Comparison of ENCODE assay signal across 14 cellular contexts in genomic region chr2:95053543-95053942, GRCh38. TPM values are rescaled to one million over a fixed set of nuclear protein-coding genes. Genes with fewer than 3 reads are reported as not detected.
DNase-seq lines count a peak whose midpoint lies in the region; ATAC-seq, FAIRE-seq and TF ChIP-seq lines count a peak whose summit lies in the region.
"Had no signal": no experiment of that assay in that cellular context is flagged by ENCODE, and none has a peak within 500 bp of the region (broad histone marks: within the 10 kb centered on the region; RNA-seq: fewer than 3 reads in every experiment).

No MANE protein-coding gene starts in this region.

- no peaks in the 10 kb centered on the region for H3F3A ChIP-seq in neural progenitor cell (ENCODE audit: low read depth)

- no peaks in the 10 kb centered on the region for H3K79me2 ChIP-seq in neural progenitor cell (ENCODE audit: low read depth)

- CTCF ChIA-PET in A549 (lab: Yijun Ruan, JAX): interaction anchor here (0.6 to 6.1 kb wide), 10 partner anchors 10 to 70 kb away, joined by 3 to 45 read pairs (median 4); partner anchors contain the start of gene MAL

- no peak overlapping the region for H3K9ac ChIP-seq in neural progenitor cell

- 2% methylated on average over 11 of the region's 11 CpGs for WGBS in A549 (ENCODE audit: missing lambda C conversion rate)

- H3K4me2 ChIP-seq in A549 (no peak overlapping the region), neural progenitor cell (no peak overlapping the region)

- no peak overlapping the region for H3K27ac Mint-ChIP-seq in stimulated activated memory B cell treated with anti-CD40 and anti-IgM and Interleukin-4, amounts not matched to agents 10 μg/mL and 1 μg/mL and 100 μg/mL, for 72 hours
- H3K27ac Mint-ChIP-seq in neural progenitor cell: no peak overlapping the region

- ATAC-seq in A549 (peak; percentile 40 to 62; a peak in 3 of 6 replicates), RWPE2 (ENCODE audit: low read depth) (no peak)
- ATAC-seq in stimulated activated memory B cell treated with anti-CD40 and anti-IgM and Interleukin-4, amounts not matched to agents 10 μg/mL and 1 μg/mL and 100 μg/mL, for 72 hours: no peak

- TF ChIP-seq CTCF in A549 (IDR thresholded peaks at IDR 0.05) (no peak; the same call in 2 of the 3 replicates), RWPE2 (IDR thresholded peaks at IDR 0.05; ENCODE audit: poor library complexity, severe bottlenecking) (no peak), neural progenitor cell (IDR thresholded peaks at IDR 0.05) (no peak)

- POLR2A ChIA-PET in A549 (lab: Yijun Ruan, JAX): no interaction called here

- TF ChIP-seq POLR2A in A549 (IDR thresholded peaks at IDR 0.05; ENCODE audit: low read length): no peak

- no peak overlapping the region for H3K4me3 Mint-ChIP-seq in stimulated activated memory B cell treated with anti-CD40 and anti-IgM and Interleukin-4, amounts not matched to agents 10 μg/mL and 1 μg/mL and 100 μg/mL, for 72 hours
- no peak overlapping the region for H3K4me3 Mint-ChIP-seq in neural progenitor cell

- no peak overlapping the region for H3K4me3 ChIP-seq in A549
- H3K4me3 ChIP-seq in RWPE2 (ENCODE audit: severe bottlenecking): no peak overlapping the region
- no peak overlapping the region for H3K4me3 ChIP-seq in neural progenitor cell
- H3K4me3 ChIP-seq: vagina had no signal

- H3K4me1 ChIP-seq in A549: no peaks in the 10 kb centered on the region
- peaks cover 4% of the 10 kb centered on the region for H3K4me1 ChIP-seq in RWPE2 (ENCODE audit: insufficient read depth, poor library complexity, severe bottlenecking)
- no peaks in the 10 kb centered on the region for H3K4me1 ChIP-seq in neural progenitor cell
- H3K4me1 ChIP-seq: vagina had no signal

- no peak for TF ChIP-seq EP300 in A549 (IDR thresholded peaks at IDR 0.05)

- H4K20me1 ChIP-seq in neural progenitor cell (ENCODE audit: low read depth): no peaks in the 10 kb centered on the region

- peaks cover 60% of the 10 kb centered on the region for H3K27me3 Mint-ChIP-seq in stimulated activated memory B cell treated with anti-CD40 and anti-IgM and Interleukin-4, amounts not matched to agents 10 μg/mL and 1 μg/mL and 100 μg/mL, for 72 hours
- H3K27me3 Mint-ChIP-seq in neural progenitor cell (ENCODE audit: insufficient read depth, low read depth): peaks cover 9% of the 10 kb centered on the region

- H3K9me3 ChIP-seq in A549 (no peaks in the 10 kb centered on the region; the same call in 2 of the 3 replicates), RWPE2 (ENCODE audit: severe bottlenecking) (no peaks in the 10 kb centered on the region), neural progenitor cell (ENCODE audit: low read depth) (no peaks in the 10 kb centered on the region)
- H3K9me3 ChIP-seq: vagina had no signal

- no peak overlapping the region for H2AFZ ChIP-seq in neural progenitor cell (replicated peaks)

- no peak overlapping the region for H3K27ac ChIP-seq in A549
- no peak overlapping the region for H3K27ac ChIP-seq in RWPE2 (ENCODE audit: poor library complexity, severe bottlenecking)
- no peak overlapping the region for H3K27ac ChIP-seq in neural progenitor cell
- H3K27ac ChIP-seq: vagina had no signal

- no peak for FAIRE-seq in A549 (lab: Jason Lieb, UNC)

- H3K36me3 ChIP-seq in RWPE2 (ENCODE audit: low read depth): no peaks in the 10 kb centered on the region
- no peaks in the 10 kb centered on the region for H3K36me3 ChIP-seq in neural progenitor cell
- H3K36me3 ChIP-seq: vagina had no signal

- H3K4me1 Mint-ChIP-seq in stimulated activated memory B cell treated with anti-CD40 and anti-IgM and Interleukin-4, amounts not matched to agents 10 μg/mL and 1 μg/mL and 100 μg/mL, for 72 hours: no peaks in the 10 kb centered on the region
- H3K4me1 Mint-ChIP-seq in neural progenitor cell: peaks cover 20% of the 10 kb centered on the region

- DNase-seq in A549 (ENCODE audit: low read depth in 1 of 2, low spot score in 1 of 2) (peak in 1 of 2 experiments; percentile 37), DMS53 treated with DMSO at 0.1 percent for 48 hours (lab: John Stamatoyannopoulos, UW; ENCODE audit: unreplicated experiment) (peak; percentile 48), RWPE2 (ENCODE audit: low spot score) (peak; percentile 14), iPS-NIHi11 (ENCODE audit: low spot score) (peak; percentile 61), cerebellum (ENCODE audit: low spot score) (no peak), NCI-H187 treated with DMSO at 0.1 percent for 48 hours (lab: John Stamatoyannopoulos, UW) (no peak), neural progenitor cell (ENCODE audit: low spot score) (no peak)
- DNase-seq: activated CD8-positive, alpha-beta memory T cell treated with anti-CD3 and anti-CD28 coated beads, Interleukin-2, amount 50 U/mL, for 4 hours; dermis blood vessel endothelial cell; DMS79; NCI-H2081 treated with DMSO at 0.1 percent for 48 hours had no signal

- peak in 1 of 2 experiments; percentile 31; a peak in 2 of 5 replicates for TF ChIP-seq RAD21 in A549 (conservative IDR thresholded peaks at IDR 0.05 in 1 of 2, IDR thresholded peaks at IDR 0.05 in 1 of 2)

- H3K27me3 ChIP-seq in RWPE2 (ENCODE audit: insufficient read depth, poor library complexity, severe bottlenecking): no peaks in the 10 kb centered on the region
- H3K27me3 ChIP-seq in neural progenitor cell: no peaks in the 10 kb centered on the region
- H3K27me3 ChIP-seq: vagina had no signal

- no peaks in the 10 kb centered on the region for H3K9me3 Mint-ChIP-seq in stimulated activated memory B cell treated with anti-CD40 and anti-IgM and Interleukin-4, amounts not matched to agents 10 μg/mL and 1 μg/mL and 100 μg/mL, for 72 hours
- peaks cover 2% of the 10 kb centered on the region for H3K9me3 Mint-ChIP-seq in neural progenitor cell

- no peaks in the 10 kb centered on the region for H3K36me3 Mint-ChIP-seq in stimulated activated memory B cell treated with anti-CD40 and anti-IgM and Interleukin-4, amounts not matched to agents 10 μg/mL and 1 μg/mL and 100 μg/mL, for 72 hours
- H3K36me3 Mint-ChIP-seq in neural progenitor cell: no peaks in the 10 kb centered on the region

TF ChIP-seq in A549, 52 proteins besides CTCF, POLR2A, EP300 and RAD21:
- TF ChIP-seq TFCP2L1 (CRISPR knock-in tag; IDR thresholded peaks at IDR 0.05): no peak
- no peak for TF ChIP-seq SMC3 (IDR thresholded peaks at IDR 0.05)
- TF ChIP-seq BHLHE40 (IDR thresholded peaks at IDR 0.05; ENCODE audit: low read depth, low read length): no peak

RNA-seq across cellular contexts. Expression of gene MAL, which starts 28.0 kb away (rescaled TPM):
- polyA plus RNA-seq in A549 (2011; rRNA removed) (0.08 TPM in 1 of 2 replicates, not detected in the other), A549 (2017; fragmentation: RNase III; extraction: RNeasy Plus Mini Kit Qiagen cat#74134 plus additional on column Dnase treatment) (not detected in 3 replicates)
- polyA plus RNA-seq in A549 (2012; cell fraction: cytosol; rRNA removed): not detected in 2 replicates
- not detected in 2 replicates for polyA plus RNA-seq in A549 (2012; cell fraction: nucleus; rRNA removed)
- not detected in 2 replicates for polyA minus RNA-seq in A549 (2011; rRNA and poly(A)+ RNA removed)
- total RNA-seq in cerebellum (not detected), neural progenitor cell (ENCODE audit: low replicate concordance) (not detected in 2 replicates)
- total RNA-seq: SK-MEL-5 had no signal

Comparison
In these comparisons a context has a peak if more than half of its experiments do, and no peak if none do; other contexts are left out.
1. ATAC-seq: peak in A549 (2 of 2); none in RWPE2 (single experiment) and stimulated activated memory B cell treated with anti-CD40 and anti-IgM and Interleukin-4, amounts not matched to agents 10 μg/mL and 1 μg/mL and 100 μg/mL, for 72 hours (single experiment).
2. DNase-seq: peak in DMS53 treated with DMSO at 0.1 percent for 48 hours (single experiment), RWPE2 (single experiment) and iPS-NIHi11 (single experiment); none in cerebellum (single experiment), NCI-H187 treated with DMSO at 0.1 percent for 48 hours (single experiment) and neural progenitor cell (single experiment).